24 cellular contexts compared by ENCODE assay signal in genomic region chr13:73340069-73340468, GRCh38.
"Had no signal": no experiment of that assay in that cellular context is flagged by ENCODE, and none has a peak within 500 bp of the region (broad histone marks: within the 10 kb centered on the region; RNA-seq: fewer than 3 reads in every experiment).

No MANE protein-coding gene starts in this region.

- H3K9me3 ChIP-seq: colonic mucosa, esophagus squamous epithelium, mucosa of descending colon, prostate gland, right atrium auricular region, thoracic aorta, tibial nerve, upper lobe of left lung had no signal

- H3K36me3 ChIP-seq: colonic mucosa, esophagus squamous epithelium, prostate gland, right atrium auricular region, thoracic aorta, tibial nerve, upper lobe of left lung had no signal

- H3K27ac Mint-ChIP-seq: dendritic cell treated with granulocyte-macrophage colony-stimulating factor and Interleukin-4, amounts not matched to agents 40 ng/mL and 50 ng/mL, for 4 days; endodermal cell; mesothelial cell of epicardium; naive B cell; nephron; stimulated activated memory B cell treated with anti-CD40 and anti-IgM and Interleukin-4, amounts not matched to agents 10 μg/mL and 1 μg/mL and 100 μg/mL, for 72 hours; stimulated activated naive CD8-positive, alpha-beta T cell treated with anti-CD3 and anti-CD28 coated beads, Interleukin-15, Interleukin-2, amounts not matched to agents 100 ng/mL and 50 ng/mL, for 24 hours had no signal

- ATAC-seq: left lobe of liver; mucosa of descending colon; sciatic nerve; stimulated activated memory B cell treated with anti-CD40 and anti-IgM and Interleukin-4, amounts not matched to agents 10 μg/mL and 1 μg/mL and 100 μg/mL, for 72 hours had no signal

- H3K4me3 Mint-ChIP-seq: dendritic cell treated with granulocyte-macrophage colony-stimulating factor and Interleukin-4, amounts not matched to agents 40 ng/mL and 50 ng/mL, for 4 days; endodermal cell; mesothelial cell of epicardium; naive B cell; nephron; stimulated activated memory B cell treated with anti-CD40 and anti-IgM and Interleukin-4, amounts not matched to agents 10 μg/mL and 1 μg/mL and 100 μg/mL, for 72 hours; stimulated activated naive CD8-positive, alpha-beta T cell treated with anti-CD3 and anti-CD28 coated beads, Interleukin-15, Interleukin-2, amounts not matched to agents 100 ng/mL and 50 ng/mL, for 24 hours had no signal

- H3K4me1 Mint-ChIP-seq: naive B cell; nephron; stimulated activated memory B cell treated with anti-CD40 and anti-IgM and Interleukin-4, amounts not matched to agents 10 μg/mL and 1 μg/mL and 100 μg/mL, for 72 hours had no signal

- H3K27me3 Mint-ChIP-seq: dendritic cell treated with granulocyte-macrophage colony-stimulating factor and Interleukin-4, amounts not matched to agents 40 ng/mL and 50 ng/mL, for 4 days; naive B cell; stimulated activated memory B cell treated with anti-CD40 and anti-IgM and Interleukin-4, amounts not matched to agents 10 μg/mL and 1 μg/mL and 100 μg/mL, for 72 hours; stimulated activated naive CD8-positive, alpha-beta T cell treated with anti-CD3 and anti-CD28 coated beads, Interleukin-15, Interleukin-2, amounts not matched to agents 100 ng/mL and 50 ng/mL, for 24 hours had no signal

- H3K4me1 ChIP-seq: colonic mucosa, prostate gland, right atrium auricular region, tibial nerve, upper lobe of left lung had no signal

- H3K27ac ChIP-seq: colonic mucosa, esophagus squamous epithelium, prostate gland, right atrium auricular region, thoracic aorta, tibial nerve, upper lobe of left lung had no signal

- H3K27me3 ChIP-seq: colonic mucosa, esophagus squamous epithelium, right atrium auricular region, tibial nerve, upper lobe of left lung had no signal

- H3K36me3 Mint-ChIP-seq: mesothelial cell of epicardium; naive B cell; stimulated activated memory B cell treated with anti-CD40 and anti-IgM and Interleukin-4, amounts not matched to agents 10 μg/mL and 1 μg/mL and 100 μg/mL, for 72 hours had no signal

- DNase-seq: colonic mucosa; effector CD8-positive, alpha-beta T cell; endodermal cell; erythroblast; esophagus squamous epithelium; kidney; mesenchymal stem cell; mucosa of descending colon; naive B cell; nucleus accumbens; stimulated activated CD4-positive, alpha-beta T cell treated with anti-CD3 and anti-CD28 coated beads, Interleukin-4, amount 100 ng/mL, for 4 hours; upper lobe of left lung had no signal

- H3K9me3 Mint-ChIP-seq: dendritic cell treated with granulocyte-macrophage colony-stimulating factor and Interleukin-4, amounts not matched to agents 40 ng/mL and 50 ng/mL, for 4 days; endodermal cell; nephron; stimulated activated memory B cell treated with anti-CD40 and anti-IgM and Interleukin-4, amounts not matched to agents 10 μg/mL and 1 μg/mL and 100 μg/mL, for 72 hours had no signal

- H3K4me3 ChIP-seq: colonic mucosa, esophagus squamous epithelium, lung, mucosa of descending colon, prostate gland, right atrium auricular region, thoracic aorta, tibial nerve, upper lobe of left lung had no signal
